Comparison of ENCODE assay signal across 2 cellular contexts in genomic region chr7:140007051-140007690, GRCh38.
TF ChIP-seq lines count a peak whose summit lies in the region.

No MANE protein-coding gene starts in this region.

TF ChIP-seq in HEK293, 187 proteins besides CTCF, POLR2A, EP300 and RAD21:
- TF ChIP-seq ZNF580 (tag by site-specific recombination; IDR thresholded peaks at IDR 0.05) (no peak), ZNF24 (tag by site-specific recombination; IDR thresholded peaks at IDR 0.05) (0 out of 2 replicates have a peak, but pooled peaks have one; percentile 51), ZNF664 (tag by site-specific recombination; IDR thresholded peaks at IDR 0.05) (0 out of 2 replicates have a peak, but pooled peaks have one; percentile 29)

TF ChIP-seq in H1, 55 proteins besides CTCF, POLR2A, EP300 and RAD21 (continued from another document):
- TF ChIP-seq TAF7 (optimal IDR thresholded peaks at IDR 0.05; ENCODE audit: borderline replicate concordance, low read depth, low read length) (no peak), CREB1 (IDR thresholded peaks at IDR 0.05) (no peak), BRCA1 (IDR thresholded peaks at IDR 0.05; ENCODE audit: low read depth, low read length) (no peak), SIRT6 (IDR thresholded peaks at IDR 0.05; ENCODE audit: low read length) (no peak), POU5F1 (IDR thresholded peaks at IDR 0.05; ENCODE audit: low read depth, low read length) (no peak), MAX (IDR thresholded peaks at IDR 0.05) (no peak), SUZ12 (IDR thresholded peaks at IDR 0.05; ENCODE audit: low read length) (no peak), JUND (IDR thresholded peaks at IDR 0.05; ENCODE audit: low read length) (no peak), E2F6 (IDR thresholded peaks at IDR 0.05) (no peak), CBX5 (IDR thresholded peaks at IDR 0.05; ENCODE audit: low read depth, low read length) (no peak), YY1 (IDR thresholded peaks at IDR 0.05; ENCODE audit: low read depth, low read length) (no peak), RBBP5 (IDR thresholded peaks at IDR 0.05; ENCODE audit: borderline replicate concordance, low read depth, low read length) (no peak), RFX5 (IDR thresholded peaks at IDR 0.05; ENCODE audit: borderline replicate concordance, low read depth, low read length) (no peak), CBX8 (IDR thresholded peaks at IDR 0.05; ENCODE audit: borderline replicate concordance, low read depth, low read length) (no peak), SP2 (IDR thresholded peaks at IDR 0.05; ENCODE audit: low read length) (no peak), FOSL1 (IDR thresholded peaks at IDR 0.05; ENCODE audit: insufficient read depth, low read depth, low read length) (no peak)
